Comparison of ENCODE assay signal across 11 cellular contexts in genomic region chr11:65292866-65293265, GRCh38. TPM values are rescaled to one million over a fixed set of nuclear protein-coding genes. Genes with fewer than 3 reads are reported as not detected.
DNase-seq lines count a peak whose midpoint lies in the region; ATAC-seq, FAIRE-seq and TF ChIP-seq lines count a peak whose summit lies in the region.
"Had no signal": no experiment of that assay in that cellular context is flagged by ENCODE, and none has a peak within 500 bp of the region (broad histone marks: within the 10 kb centered on the region; RNA-seq: fewer than 3 reads in every experiment).

No MANE protein-coding gene starts in this region.

- H3K27ac Mint-ChIP-seq in GM23338, result no peak overlapping the region

- H3K36me3 ChIP-seq in GM23338 (ENCODE audit: insufficient read depth), result peaks cover 28% of the 10 kb centered on the region
- peaks cover 88% of the 10 kb centered on the region for H3K36me3 ChIP-seq in SJSA1
- peaks cover 0 to 8% of the 10 kb centered on the region in 2 donors for H3K36me3 ChIP-seq in kidney (ENCODE audit: control insufficient read depth in 1 of 2, insufficient read depth in 2 of 2, low read length in 2 of 2)
- no peaks in the 10 kb centered on the region for H3K36me3 ChIP-seq in smooth muscle cell (ENCODE audit: low read depth)

- H3K79me2 ChIP-seq in GM23338 (replicated peaks; ENCODE audit: insufficient read depth) (no peaks in the 10 kb centered on the region), smooth muscle cell (ENCODE audit: low read depth) (no peaks in the 10 kb centered on the region)

- ATAC-seq in GM23338 (no peak), GM21447 (IDR thresholded peaks at IDR 0.05; ENCODE audit: unreplicated experiment) (no peak)

- peaks cover 82% of the 10 kb centered on the region for H3K36me3 Mint-ChIP-seq in GM23338 (ENCODE audit: low read depth)

- no peak for FAIRE-seq in kidney (lab: Jason Lieb, UNC)
- FAIRE-seq in HTR-8/SVneo (lab: Jason Lieb, UNC), result no peak

- no peaks in the 10 kb centered on the region for H3K9me3 Mint-ChIP-seq in GM23338

- peaks cover 9% of the 10 kb centered on the region; the same call in 2 of the 3 replicates for H3K4me1 Mint-ChIP-seq in GM23338

- H3K9me3 ChIP-seq in SJSA1 (replicated peaks) (no peaks in the 10 kb centered on the region), kidney (ENCODE audit: control insufficient read depth in 1 of 2, low read length in 2 of 2) (no peaks in the 10 kb centered on the region), smooth muscle cell (replicated peaks; ENCODE audit: low read depth) (no peaks in the 10 kb centered on the region)
- H3K9me3 ChIP-seq: testis had no signal

- intact Hi-C loops in kidney (cut with DNase I) (no loop called here), head of caudate nucleus (cut with DNase I) (no loop called here)

- no peak overlapping the region for H3K4me2 ChIP-seq in GM23338
- H3K4me2 ChIP-seq in smooth muscle cell, result peak overlapping the region; percentile 79

- DNase-seq in GM23338 (ENCODE audit: low spot score), result no peak
- DNase-seq in SJSA1 (ENCODE audit: low read depth in 1 of 2, low spot score in 2 of 2), result no peak
- DNase-seq in kidney, result no peak
- DNase-seq in smooth muscle cell (lab: John Stamatoyannopoulos, UW; ENCODE audit: unreplicated experiment), result no peak
- no peak for DNase-seq in stimulated activated CD4-positive, alpha-beta T cell treated with anti-CD3 and anti-CD28 coated beads, Interleukin-2, amount 100 ng/mL, for 48 hours
- no peak for DNase-seq in head of caudate nucleus
- no peak for DNase-seq in HTR-8/SVneo (ENCODE audit: insufficient read length, low spot score)
- DNase-seq: amniotic stem cell; effector CD4-positive, alpha-beta T cell; testis had no signal

- H3K9ac ChIP-seq in kidney (ENCODE audit: low read length in 2 of 2) (no peak overlapping the region), smooth muscle cell (ENCODE audit: low read depth) (no peak overlapping the region)

- H3K27ac ChIP-seq in GM23338 (ENCODE audit: low read depth) (0 out of 2 replicates have a peak overlapping the region, but pooled peaks have one; percentile 81), SJSA1 (peak overlapping the region; percentile 93), kidney (ENCODE audit: low read depth in 2 of 2, low read length in 2 of 2) (peak overlapping the region; percentile 23 to 89), smooth muscle cell (ENCODE audit: low read depth) (peak overlapping the region; percentile 99)

- H3K4me3 Mint-ChIP-seq in GM23338, result no peak overlapping the region

- no peak for TF ChIP-seq CTCF in GM23338 (conservative IDR thresholded peaks at IDR 0.05; ENCODE audit: low read depth in 2 of 2)
- TF ChIP-seq CTCF in kidney (IDR thresholded peaks at IDR 0.05; ENCODE audit: borderline replicate concordance, extremely low read depth, insufficient read depth), result no peak
- no peak for TF ChIP-seq CTCF in smooth muscle cell (IDR thresholded peaks at IDR 0.05; ENCODE audit: borderline replicate concordance, insufficient read depth, poor library complexity, severe bottlenecking)

- H3K9me2 ChIP-seq in GM23338 (ENCODE audit: insufficient read depth), result no peaks in the 10 kb centered on the region

- H3K27me3 ChIP-seq in GM23338 (ENCODE audit: insufficient read depth), result no peaks in the 10 kb centered on the region
- no peaks in the 10 kb centered on the region for H3K27me3 ChIP-seq in SJSA1 (replicated peaks)
- H3K27me3 ChIP-seq in smooth muscle cell (ENCODE audit: low read depth), result no peaks in the 10 kb centered on the region
- H3K27me3 ChIP-seq: testis had no signal

- H2AFZ ChIP-seq in GM23338 (no peak overlapping the region), smooth muscle cell (ENCODE audit: low read depth) (no peak overlapping the region)

- H3K27me3 Mint-ChIP-seq in GM23338 (ENCODE audit: insufficient read depth, low read depth, poor library complexity), result no peaks in the 10 kb centered on the region

- H4K20me1 ChIP-seq in GM23338 (replicated peaks; ENCODE audit: insufficient read depth), result peaks cover 7% of the 10 kb centered on the region; the same call in 1 of the 2 replicates
- no peaks in the 10 kb centered on the region for H4K20me1 ChIP-seq in smooth muscle cell (ENCODE audit: low read depth)

- H3K4me3 ChIP-seq in GM23338 (no peak overlapping the region), SJSA1 (no peak overlapping the region), kidney (ENCODE audit: low read length in 2 of 2) (no peak overlapping the region), smooth muscle cell (no peak overlapping the region)
- H3K4me3 ChIP-seq: testis had no signal

- WGBS in smooth muscle cell (ENCODE audit: low lambda C conversion rate), result 89% methylated on average over 6 of the region's 6 CpGs

- peaks cover 30% of the 10 kb centered on the region; the same call in 1 of the 2 replicates for H3F3A ChIP-seq in GM23338 (replicated peaks; ENCODE audit: low read depth)
- H3F3A ChIP-seq in smooth muscle cell (ENCODE audit: low read depth), result peaks cover 20% of the 10 kb centered on the region

- H3K4me1 ChIP-seq in GM23338 (ENCODE audit: insufficient read depth) (no peaks in the 10 kb centered on the region), SJSA1 (replicated peaks) (peaks cover 35% of the 10 kb centered on the region), kidney (ENCODE audit: control insufficient read depth in 1 of 2, insufficient read depth in 1 of 2, low read depth in 1 of 2, low read length in 2 of 2) (peaks cover 0 to 28% of the 10 kb centered on the region in 2 donors), smooth muscle cell (ENCODE audit: low read depth) (no peaks in the 10 kb centered on the region)

TF ChIP-seq in GM23338, 12 proteins besides CTCF, POLR2A, EP300 and RAD21 (continues in another document):
- TF ChIP-seq POLR2AphosphoS5 (IDR thresholded peaks at IDR 0.05; ENCODE audit: low read depth), result no peak
- TF ChIP-seq ETS1 (IDR thresholded peaks at IDR 0.05), result no peak
- no peak for TF ChIP-seq EZH2 (IDR thresholded peaks at IDR 0.05; ENCODE audit: low read depth, unreplicated experiment)

RNA-seq across cellular contexts. Expression of gene CDC42EP2, which starts 21.8 kb away (rescaled TPM):
- total RNA-seq in GM23338 (2014; rRNA removed; shearing (Covaris generic)), result 17.7 and 19.0 TPM in 2 replicates
- polyA plus RNA-seq in GM23338 (2016; fragmentation: Nextera tagmentation; extraction: Ambion mirVana) (16.1 and 18.2 TPM in 2 replicates), kidney (ENCODE audit: insufficient read depth, low read depth, low replicate concordance) (19.4 TPM), smooth muscle cell (7.8 and 13.0 TPM in 2 replicates)
- total RNA-seq in SJSA1 (2014; rRNA removed; shearing (Covaris generic)), result 10.5 and 16.6 TPM in 2 replicates
- total RNA-seq in kidney (13.7 TPM), smooth muscle cell (0.94 and 4.0 TPM in 2 replicates)

RNA-seq across cellular contexts. Expression of gene POLA2, which starts 31.1 kb away (rescaled TPM):
- total RNA-seq in GM23338 (2014; rRNA removed; shearing (Covaris generic)), result 25.9 and 30.4 TPM in 2 replicates
- polyA plus RNA-seq in GM23338 (2016; fragmentation: Nextera tagmentation; extraction: Ambion mirVana), result 17.4 and 22.5 TPM in 2 replicates
- 26.8 and 44.2 TPM in 2 replicates for total RNA-seq in SJSA1 (2014; rRNA removed; shearing (Covaris generic))
- 6.5 TPM for total RNA-seq in kidney
- 13.6 TPM for polyA plus RNA-seq in kidney (ENCODE audit: insufficient read depth, low read depth, low replicate concordance)
- total RNA-seq in smooth muscle cell, result 2.5 and 4.4 TPM in 2 replicates
- polyA plus RNA-seq in smooth muscle cell, result 8.4 and 9.2 TPM in 2 replicates

RNA-seq across cellular contexts. Expression of gene DPF2, which starts 40.8 kb away (rescaled TPM):
- total RNA-seq in GM23338 (2014; rRNA removed; shearing (Covaris generic)), result 54.1 and 59.0 TPM in 2 replicates
- polyA plus RNA-seq in GM23338 (2016; fragmentation: Nextera tagmentation; extraction: Ambion mirVana) (64.3 and 66.4 TPM in 2 replicates), kidney (ENCODE audit: insufficient read depth, low read depth, low replicate concordance) (25.9 TPM), smooth muscle cell (69.4 and 82.1 TPM in 2 replicates)
- total RNA-seq in SJSA1 (2014; rRNA removed; shearing (Covaris generic)), result 87.6 and 105 TPM in 2 replicates
- total RNA-seq in kidney (58.5 TPM), smooth muscle cell (40.1 and 40.5 TPM in 2 replicates)
